ENCODE assay signal across 3 cellular contexts in genomic region chr1:18401921-18402320, GRCh38.
TF ChIP-seq lines count a peak whose summit lies in the region.

No MANE protein-coding gene starts in this region.

TF ChIP-seq in WTC11, 78 proteins besides CTCF, POLR2A, EP300 and RAD21:
- TF ChIP-seq, protein P1, sequence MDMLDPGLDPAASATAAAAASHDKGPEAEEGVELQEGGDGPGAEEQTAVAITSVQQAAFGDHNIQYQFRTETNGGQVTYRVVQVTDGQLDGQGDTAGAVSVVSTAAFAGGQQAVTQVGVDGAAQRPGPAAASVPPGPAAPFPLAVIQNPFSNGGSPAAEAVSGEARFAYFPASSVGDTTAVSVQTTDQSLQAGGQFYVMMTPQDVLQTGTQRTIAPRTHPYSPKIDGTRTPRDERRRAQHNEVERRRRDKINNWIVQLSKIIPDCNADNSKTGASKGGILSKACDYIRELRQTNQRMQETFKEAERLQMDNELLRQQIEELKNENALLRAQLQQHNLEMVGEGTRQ (CRISPR knock-in tag; IDR thresholded peaks at IDR 0.05) = peak; percentile 64
- TF ChIP-seq ZNF317 (CRISPR knock-in tag; IDR thresholded peaks at IDR 0.05; ENCODE audit: borderline replicate concordance, low read depth) = no peak

TF ChIP-seq in K562, 482 proteins besides CTCF, POLR2A, EP300 and RAD21:
- TF ChIP-seq, protein P1 (CRISPR knock-in tag; IDR thresholded peaks at IDR 0.05) = peak; percentile 81
- TF ChIP-seq ZNF24 (IDR thresholded peaks at IDR 0.05) (peak; percentile 81; the same call in 1 of the 2 replicates), ILK (tag; IDR thresholded peaks at IDR 0.05; ENCODE audit: borderline replicate concordance, low read depth) (no peak), RBM39 (optimal IDR thresholded peaks at IDR 0.05; ENCODE audit: low read depth, low read length) (no peak), SNAPC5 (CRISPR knock-in tag; IDR thresholded peaks at IDR 0.05) (no peak), GTF2F1 (IDR thresholded peaks at IDR 0.05; ENCODE audit: low read depth, low read length) (no peak), HCFC1 (IDR thresholded peaks at IDR 0.05; ENCODE audit: low read depth, low read length) (no peak), ZNF586 (CRISPR knock-in tag; conservative IDR thresholded peaks at IDR 0.05) (no peak), CEBPZ (IDR thresholded peaks at IDR 0.05; ENCODE audit: borderline replicate concordance, low read depth, low read length) (no peak), USF1 (CRISPR knock-in tag; IDR thresholded peaks at IDR 0.05) (peak; percentile 69), ZNF280B (CRISPR knock-in tag; IDR thresholded peaks at IDR 0.05) (no peak), ATF1 (CRISPR knock-in tag; IDR thresholded peaks at IDR 0.05) (no peak), ATF1 (tag; IDR thresholded peaks at IDR 0.05) (no peak), ZNF507 (tag; conservative IDR thresholded peaks at IDR 0.05) (no peak), SMARCA4 (IDR thresholded peaks at IDR 0.05) (no peak), CHD4 (IDR thresholded peaks at IDR 0.05; ENCODE audit: insufficient read depth, insufficient replicate concordance, low read depth, low read length, poor library complexity, severe bottlenecking) (no peak), HOMEZ (CRISPR knock-in tag; IDR thresholded peaks at IDR 0.05) (no peak)
- TF ChIP-seq, protein P2, sequence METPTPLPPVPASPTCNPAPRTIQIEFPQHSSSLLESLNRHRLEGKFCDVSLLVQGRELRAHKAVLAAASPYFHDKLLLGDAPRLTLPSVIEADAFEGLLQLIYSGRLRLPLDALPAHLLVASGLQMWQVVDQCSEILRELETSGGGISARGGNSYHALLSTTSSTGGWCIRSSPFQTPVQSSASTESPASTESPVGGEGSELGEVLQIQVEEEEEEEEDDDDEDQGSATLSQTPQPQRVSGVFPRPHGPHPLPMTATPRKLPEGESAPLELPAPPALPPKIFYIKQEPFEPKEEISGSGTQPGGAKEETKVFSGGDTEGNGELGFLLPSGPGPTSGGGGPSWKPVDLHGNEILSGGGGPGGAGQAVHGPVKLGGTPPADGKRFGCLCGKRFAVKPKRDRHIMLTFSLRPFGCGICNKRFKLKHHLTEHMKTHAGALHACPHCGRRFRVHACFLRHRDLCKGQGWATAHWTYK (CRISPR knock-in tag; IDR thresholded peaks at IDR 0.05) = no peak

TF ChIP-seq in H1, 55 proteins besides CTCF, POLR2A, EP300 and RAD21:
- TF ChIP-seq GABPA (IDR thresholded peaks at IDR 0.05; ENCODE audit: borderline replicate concordance, insufficient read depth, low read length) = no peak
- TF ChIP-seq ATF2 (IDR thresholded peaks at IDR 0.05; ENCODE audit: low read length) = no peak
- no peak for TF ChIP-seq MAFK (IDR thresholded peaks at IDR 0.05; ENCODE audit: low read depth, low read length)
- no peak for TF ChIP-seq NANOG (IDR thresholded peaks at IDR 0.05; ENCODE audit: insufficient read depth, low read depth, low read length, poor library complexity, severe bottlenecking)
- TF ChIP-seq CEBPB (IDR thresholded peaks at IDR 0.05; ENCODE audit: low read depth, low read length) = no peak
